In genomic region chr2:233430651-233431050, GRCh38 we compare ENCODE assay signal across 22 cellular contexts.
"Had no signal": no experiment of that assay in that cellular context is flagged by ENCODE, and none has a peak within 500 bp of the region (broad histone marks: within the 10 kb centered on the region; RNA-seq: fewer than 3 reads in every experiment).

No MANE protein-coding gene starts in this region.

- H3K36me3 ChIP-seq: right lobe of liver, thoracic aorta had no signal

- H3K27me3 ChIP-seq: body of pancreas, esophagus muscularis mucosa, right lobe of liver, upper lobe of right lung had no signal

- H3K9me3 ChIP-seq: body of pancreas, esophagus muscularis mucosa, right lobe of liver, thoracic aorta, upper lobe of right lung had no signal

- H3K27ac ChIP-seq: body of pancreas, coronary artery, esophagus muscularis mucosa, right lobe of liver, thoracic aorta, upper lobe of right lung had no signal

- ATAC-seq: activated CD8-positive, alpha-beta T cell treated with anti-CD3 and anti-CD28 coated beads for 36 hours; activated T-cell treated with anti-CD3 and anti-CD28 coated beads, Interleukin-2, amount 50 U/mL, for 4 hours; body of pancreas; right lobe of liver; upper lobe of right lung had no signal

- H3K9me3 Mint-ChIP-seq: central memory CD8-positive, alpha-beta T cell had no signal

- H3K4me3 Mint-ChIP-seq: activated CD8-positive, alpha-beta T cell treated with anti-CD3 and anti-CD28 coated beads for 36 hours; activated T-cell treated with anti-CD3 and anti-CD28 coated beads, Interleukin-2, amount 50 U/mL, for 4 hours; central memory CD8-positive, alpha-beta T cell; nephron progenitor cell; T-helper 1 cell treated with Interleukin-12 subunit alpha and Interleukin-12 subunit beta and Interleukin-4 antibody, amounts not matched to agents 30 μg/mL and 1 μg/mL, for 36 hours had no signal

- H3K27ac Mint-ChIP-seq: activated CD8-positive, alpha-beta T cell treated with anti-CD3 and anti-CD28 coated beads for 36 hours; nephron progenitor cell; progenitor cell of endocrine pancreas; T-helper 1 cell treated with Interleukin-12 subunit alpha and Interleukin-12 subunit beta and Interleukin-4 antibody, amounts not matched to agents 30 μg/mL and 1 μg/mL, for 36 hours had no signal

- DNase-seq: activated CD4-positive, alpha-beta T cell treated with anti-CD3 and anti-CD28 coated beads for 4 hours; activated CD8-positive, alpha-beta T cell treated with anti-CD3 and anti-CD28 coated beads for 36 hours; activated effector memory CD4-positive, alpha-beta T cell treated with anti-CD3 and anti-CD28 coated beads, Interleukin-2, amount 50 U/mL, for 16 hours; activated T-cell treated with anti-CD3 and anti-CD28 coated beads, Interleukin-2, amount 50 U/mL, for 4 hours; amygdala; body of pancreas; glutamatergic neuron; hypothalamus; kidney glomerular epithelial cell; mesendoderm; nephron progenitor cell; occipital lobe; right lobe of liver; stimulated activated CD4-positive, alpha-beta T cell treated with anti-CD3 and anti-CD28 coated beads, Interleukin-1b, Interleukin-23, amount 100 ng/mL, for 48 hours; upper lobe of right lung had no signal

- H3K27me3 Mint-ChIP-seq: activated CD8-positive, alpha-beta T cell treated with anti-CD3 and anti-CD28 coated beads for 36 hours; activated naive CD4-positive, alpha-beta T cell treated with anti-CD3 and anti-CD28 coated beads, Interleukin-2, amount 50 U/mL, for 24 hours; central memory CD8-positive, alpha-beta T cell; progenitor cell of endocrine pancreas had no signal

- H3K4me3 ChIP-seq: body of pancreas, coronary artery, esophagus muscularis mucosa, right lobe of liver, thoracic aorta, upper lobe of right lung had no signal

- H3K4me1 ChIP-seq: right lobe of liver, upper lobe of right lung had no signal
